1 cellular context compared by ENCODE assay signal in genomic region chr12:21683115-21683514, GRCh38.
TF ChIP-seq lines count a peak whose summit lies in the region.

No MANE protein-coding gene starts in this region.

TF ChIP-seq in GM23338, 12 proteins besides CTCF, POLR2A, EP300 and RAD21 (continued from another document):
- TF ChIP-seq, protein P1, sequence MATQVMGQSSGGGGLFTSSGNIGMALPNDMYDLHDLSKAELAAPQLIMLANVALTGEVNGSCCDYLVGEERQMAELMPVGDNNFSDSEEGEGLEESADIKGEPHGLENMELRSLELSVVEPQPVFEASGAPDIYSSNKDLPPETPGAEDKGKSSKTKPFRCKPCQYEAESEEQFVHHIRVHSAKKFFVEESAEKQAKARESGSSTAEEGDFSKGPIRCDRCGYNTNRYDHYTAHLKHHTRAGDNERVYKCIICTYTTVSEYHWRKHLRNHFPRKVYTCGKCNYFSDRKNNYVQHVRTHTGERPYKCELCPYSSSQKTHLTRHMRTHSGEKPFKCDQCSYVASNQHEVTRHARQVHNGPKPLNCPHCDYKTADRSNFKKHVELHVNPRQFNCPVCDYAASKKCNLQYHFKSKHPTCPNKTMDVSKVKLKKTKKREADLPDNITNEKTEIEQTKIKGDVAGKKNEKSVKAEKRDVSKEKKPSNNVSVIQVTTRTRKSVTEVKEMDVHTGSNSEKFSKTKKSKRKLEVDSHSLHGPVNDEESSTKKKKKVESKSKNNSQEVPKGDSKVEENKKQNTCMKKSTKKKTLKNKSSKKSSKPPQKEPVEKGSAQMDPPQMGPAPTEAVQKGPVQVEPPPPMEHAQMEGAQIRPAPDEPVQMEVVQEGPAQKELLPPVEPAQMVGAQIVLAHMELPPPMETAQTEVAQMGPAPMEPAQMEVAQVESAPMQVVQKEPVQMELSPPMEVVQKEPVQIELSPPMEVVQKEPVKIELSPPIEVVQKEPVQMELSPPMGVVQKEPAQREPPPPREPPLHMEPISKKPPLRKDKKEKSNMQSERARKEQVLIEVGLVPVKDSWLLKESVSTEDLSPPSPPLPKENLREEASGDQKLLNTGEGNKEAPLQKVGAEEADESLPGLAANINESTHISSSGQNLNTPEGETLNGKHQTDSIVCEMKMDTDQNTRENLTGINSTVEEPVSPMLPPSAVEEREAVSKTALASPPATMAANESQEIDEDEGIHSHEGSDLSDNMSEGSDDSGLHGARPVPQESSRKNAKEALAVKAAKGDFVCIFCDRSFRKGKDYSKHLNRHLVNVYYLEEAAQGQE (IDR thresholded peaks at IDR 0.05; ENCODE audit: unreplicated experiment) = no peak
- TF ChIP-seq, protein P2, sequence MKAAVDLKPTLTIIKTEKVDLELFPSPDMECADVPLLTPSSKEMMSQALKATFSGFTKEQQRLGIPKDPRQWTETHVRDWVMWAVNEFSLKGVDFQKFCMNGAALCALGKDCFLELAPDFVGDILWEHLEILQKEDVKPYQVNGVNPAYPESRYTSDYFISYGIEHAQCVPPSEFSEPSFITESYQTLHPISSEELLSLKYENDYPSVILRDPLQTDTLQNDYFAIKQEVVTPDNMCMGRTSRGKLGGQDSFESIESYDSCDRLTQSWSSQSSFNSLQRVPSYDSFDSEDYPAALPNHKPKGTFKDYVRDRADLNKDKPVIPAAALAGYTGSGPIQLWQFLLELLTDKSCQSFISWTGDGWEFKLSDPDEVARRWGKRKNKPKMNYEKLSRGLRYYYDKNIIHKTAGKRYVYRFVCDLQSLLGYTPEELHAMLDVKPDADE (IDR thresholded peaks at IDR 0.05) = no peak
- no peak for TF ChIP-seq NANOG (IDR thresholded peaks at IDR 0.05; ENCODE audit: borderline replicate concordance)
- TF ChIP-seq STAT1 (IDR thresholded peaks at IDR 0.05; ENCODE audit: unreplicated experiment) = no peak
- no peak for TF ChIP-seq CREB1 (CRISPR knock-in tag; IDR thresholded peaks at IDR 0.05; ENCODE audit: low read depth)
- no peak for TF ChIP-seq ZNF331 (CRISPR knock-in tag; IDR thresholded peaks at IDR 0.05; ENCODE audit: low read depth)
- TF ChIP-seq POLR2AphosphoS5 (IDR thresholded peaks at IDR 0.05; ENCODE audit: low read depth) = no peak
- TF ChIP-seq EZH2 (IDR thresholded peaks at IDR 0.05; ENCODE audit: low read depth, unreplicated experiment) = no peak
- TF ChIP-seq EZH2phosphoT487 (IDR thresholded peaks at IDR 0.05; ENCODE audit: unreplicated experiment) = no peak
